Comparison of ENCODE assay signal across 14 cellular contexts in genomic region chr12:69247253-69248018, GRCh38. TPM values are rescaled to one million over a fixed set of nuclear protein-coding genes. Genes with fewer than 3 reads are reported as not detected.
DNase-seq lines count a peak whose midpoint lies in the region; ATAC-seq and TF ChIP-seq lines count a peak whose summit lies in the region.
"Had no signal": no experiment of that assay in that cellular context is flagged by ENCODE, and none has a peak within 500 bp of the region (broad histone marks: within the 10 kb centered on the region; RNA-seq: fewer than 3 reads in every experiment).

No MANE protein-coding gene starts in this region.

- H3K4me1 Mint-ChIP-seq in activated naive CD4-positive, alpha-beta T cell treated with anti-CD3 and anti-CD28 coated beads, Interleukin-2, amount 10 ng/mL, durations not matched to agents 7 days and 5 days = peaks cover 65% of the 10 kb centered on the region
- peaks cover 44 to 77% of the 10 kb centered on the region in 2 donors for H3K4me1 Mint-ChIP-seq in effector memory CD8-positive, alpha-beta T cell (ENCODE audit: low read depth in 2 of 2)

- CTCF ChIA-PET in activated naive CD4-positive, alpha-beta T cell treated with anti-CD3 and anti-CD28 coated beads, Interleukin-2, amount 10 ng/mL, durations not matched to agents 7 days and 5 days (lab: Charles Lee) = interaction anchor here (1.1 kb wide), 2 partner anchors 14 to 91 kb away, joined by 4 to 8 read pairs; no protein-coding TSS in a partner anchor

- H3K27ac ChIP-seq in smooth muscle cell (ENCODE audit: low read depth) = peak overlapping the region; percentile 14
- H3K27ac ChIP-seq: sigmoid colon, vagina had no signal

- H3K36me3 Mint-ChIP-seq in activated naive CD4-positive, alpha-beta T cell treated with anti-CD3 and anti-CD28 coated beads, Interleukin-2, amount 10 ng/mL, durations not matched to agents 7 days and 5 days = peaks cover 27% of the 10 kb centered on the region
- H3K36me3 Mint-ChIP-seq in effector memory CD8-positive, alpha-beta T cell (ENCODE audit: insufficient read depth) = peaks cover 24% of the 10 kb centered on the region

- no peaks in the 10 kb centered on the region for H3F3A ChIP-seq in smooth muscle cell (ENCODE audit: low read depth)

- no peak overlapping the region for H3K4me3 ChIP-seq in smooth muscle cell
- H3K4me3 ChIP-seq: sigmoid colon, vagina had no signal

- H3K36me3 ChIP-seq in smooth muscle cell (ENCODE audit: low read depth) = no peaks in the 10 kb centered on the region
- H3K36me3 ChIP-seq: sigmoid colon had no signal

- peak overlapping the region; percentile 59 for H3K27ac Mint-ChIP-seq in activated naive CD4-positive, alpha-beta T cell treated with anti-CD3 and anti-CD28 coated beads, Interleukin-2, amount 10 ng/mL, durations not matched to agents 7 days and 5 days
- H3K27ac Mint-ChIP-seq in effector memory CD8-positive, alpha-beta T cell = peak overlapping the region; percentile 73 to 74
- H3K27ac Mint-ChIP-seq: stimulated activated naive B cell treated with anti-CD40 and anti-IgM and Interleukin-4, amounts not matched to agents 10 μg/mL and 1 μg/mL and 100 μg/mL, for 72 hours had no signal

- 96% methylated on average over 3 of the region's 3 CpGs for WGBS in smooth muscle cell (ENCODE audit: low lambda C conversion rate)

- peaks cover 98% of the 10 kb centered on the region for H4K20me1 ChIP-seq in smooth muscle cell (ENCODE audit: low read depth)

- no peaks in the 10 kb centered on the region for H3K27me3 Mint-ChIP-seq in activated naive CD4-positive, alpha-beta T cell treated with anti-CD3 and anti-CD28 coated beads, Interleukin-2, amount 10 ng/mL, durations not matched to agents 7 days and 5 days
- H3K27me3 Mint-ChIP-seq in effector memory CD8-positive, alpha-beta T cell = no peaks in the 10 kb centered on the region
- H3K27me3 Mint-ChIP-seq: stimulated activated naive B cell treated with anti-CD40 and anti-IgM and Interleukin-4, amounts not matched to agents 10 μg/mL and 1 μg/mL and 100 μg/mL, for 72 hours had no signal

- no peak overlapping the region for H3K4me3 Mint-ChIP-seq in activated naive CD4-positive, alpha-beta T cell treated with anti-CD3 and anti-CD28 coated beads, Interleukin-2, amount 10 ng/mL, durations not matched to agents 7 days and 5 days
- peak overlapping the region; percentile 43 to 60 for H3K4me3 Mint-ChIP-seq in effector memory CD8-positive, alpha-beta T cell
- H3K4me3 Mint-ChIP-seq: stimulated activated naive B cell treated with anti-CD40 and anti-IgM and Interleukin-4, amounts not matched to agents 10 μg/mL and 1 μg/mL and 100 μg/mL, for 72 hours had no signal

- H3K79me2 ChIP-seq in smooth muscle cell (ENCODE audit: low read depth) = peaks cover 97% of the 10 kb centered on the region

- no peak overlapping the region for H3K4me2 ChIP-seq in smooth muscle cell

- DNase-seq in activated naive CD4-positive, alpha-beta T cell treated with anti-CD3 and anti-CD28 coated beads, Interleukin-2, amount 10 ng/mL, durations not matched to agents 7 days and 5 days = no peak
- no peak for DNase-seq in activated naive CD4-positive, alpha-beta T cell (lab: John Stamatoyannopoulos, UW)
- DNase-seq in OCI-M1 (lab: John Stamatoyannopoulos, UW) = peak; percentile 18
- no peak for DNase-seq in effector memory CD8-positive, alpha-beta T cell
- DNase-seq in smooth muscle cell (lab: John Stamatoyannopoulos, UW; ENCODE audit: unreplicated experiment) = no peak
- DNase-seq in OCI-M2 (lab: John Stamatoyannopoulos, UW; ENCODE audit: unreplicated experiment) = no peak
- no peak for DNase-seq in anterior cingulate cortex (lab: John Stamatoyannopoulos, UW)
- DNase-seq in effector CD4-positive, alpha-beta T cell = no peak
- DNase-seq: dermis blood vessel endothelial cell; NCI-H1105; NCI-H2227 treated with DMSO at 0.1 percent for 48 hours; sigmoid colon; stimulated activated naive B cell treated with anti-CD40 and anti-IgM and Interleukin-4, amounts not matched to agents 10 μg/mL and 1 μg/mL and 100 μg/mL, for 72 hours had no signal

- H3K9me3 ChIP-seq in smooth muscle cell (replicated peaks; ENCODE audit: low read depth) = no peaks in the 10 kb centered on the region
- H3K9me3 ChIP-seq: sigmoid colon, vagina had no signal

- no peaks in the 10 kb centered on the region for H3K9me3 Mint-ChIP-seq in activated naive CD4-positive, alpha-beta T cell treated with anti-CD3 and anti-CD28 coated beads, Interleukin-2, amount 10 ng/mL, durations not matched to agents 7 days and 5 days
- H3K9me3 Mint-ChIP-seq in effector memory CD8-positive, alpha-beta T cell = no peaks in the 10 kb centered on the region
- H3K9me3 Mint-ChIP-seq: stimulated activated naive B cell treated with anti-CD40 and anti-IgM and Interleukin-4, amounts not matched to agents 10 μg/mL and 1 μg/mL and 100 μg/mL, for 72 hours had no signal

- no peaks in the 10 kb centered on the region for H3K27me3 ChIP-seq in smooth muscle cell (ENCODE audit: low read depth)
- H3K27me3 ChIP-seq: sigmoid colon, vagina had no signal

- ATAC-seq in effector memory CD8-positive, alpha-beta T cell (replicated peaks) = no peak
- ATAC-seq: stimulated activated naive B cell treated with anti-CD40 and anti-IgM and Interleukin-4, amounts not matched to agents 10 μg/mL and 1 μg/mL and 100 μg/mL, for 72 hours had no signal

- H2AFZ ChIP-seq in smooth muscle cell (ENCODE audit: low read depth) = no peak overlapping the region

- no peak for TF ChIP-seq CTCF in smooth muscle cell (IDR thresholded peaks at IDR 0.05; ENCODE audit: borderline replicate concordance, insufficient read depth, poor library complexity, severe bottlenecking)

- peaks cover 12% of the 10 kb centered on the region for H3K4me1 ChIP-seq in smooth muscle cell (ENCODE audit: low read depth)

- H3K9ac ChIP-seq in smooth muscle cell (ENCODE audit: low read depth) = no peak overlapping the region

RNA-seq across cellular contexts. Expression of gene CPSF6, which starts 8.1 kb away (rescaled TPM):
- total RNA-seq in smooth muscle cell = 21.5 and 24.6 TPM in 2 replicates
- polyA plus RNA-seq in smooth muscle cell = 35.9 and 42.6 TPM in 2 replicates
